In genomic region chr12:29428630-29429029, GRCh38 we compare ENCODE assay signal across 9 cellular contexts. TPM values are rescaled to one million over a fixed set of nuclear protein-coding genes. Genes with fewer than 3 reads are reported as not detected.
DNase-seq lines count a peak whose midpoint lies in the region; ATAC-seq and TF ChIP-seq lines count a peak whose summit lies in the region.
"Had no signal": no experiment of that assay in that cellular context is flagged by ENCODE, and none has a peak within 500 bp of the region (broad histone marks: within the 10 kb centered on the region; RNA-seq: fewer than 3 reads in every experiment).

No MANE protein-coding gene starts in this region.

- H3K23me2 ChIP-seq in H9 (ENCODE audit: insufficient read length, low read depth, low read length, poor library complexity, severe bottlenecking): no peaks in the 10 kb centered on the region

- H2BK5ac ChIP-seq in H9 (ENCODE audit: insufficient read length, low read length): no peak overlapping the region

- H3K27me3 ChIP-seq in breast epithelium: no peaks in the 10 kb centered on the region
- no peaks in the 10 kb centered on the region for H3K27me3 ChIP-seq in upper lobe of right lung
- H3K27me3 ChIP-seq in H9 (ENCODE audit: insufficient read depth, low read length): no peaks in the 10 kb centered on the region
- H3K27me3 ChIP-seq in thyroid gland: no peaks in the 10 kb centered on the region

- H3K9me3 ChIP-seq in breast epithelium (no peaks in the 10 kb centered on the region), upper lobe of right lung (no peaks in the 10 kb centered on the region), H9 (ENCODE audit: control insufficient read depth, low read depth, low read length) (no peaks in the 10 kb centered on the region), thyroid gland (no peaks in the 10 kb centered on the region)

- no peak overlapping the region for H3K4ac ChIP-seq in H9 (ENCODE audit: low read depth, low read length)

- H4K91ac ChIP-seq in H9 (ENCODE audit: insufficient read length, low read depth, low read length): no peak overlapping the region

- no peak overlapping the region for H4K8ac ChIP-seq in H9 (replicated peaks; ENCODE audit: insufficient read length, low read depth, low read length)

- no peaks in the 10 kb centered on the region for H4K20me1 ChIP-seq in H9 (ENCODE audit: control insufficient read depth, insufficient read depth, insufficient read length)

- no peak overlapping the region for H2BK120ac ChIP-seq in H9 (ENCODE audit: low read depth, low read length, poor library complexity, severe bottlenecking)

- peak; percentile 61 for ATAC-seq in HG03565 (IDR thresholded peaks at IDR 0.05; ENCODE audit: unreplicated experiment)
- peak; percentile 83 for ATAC-seq in upper lobe of right lung

- peaks cover 61% of the 10 kb centered on the region for H3K4me1 Mint-ChIP-seq in MCF 10A (ENCODE audit: insufficient read depth, unreplicated experiment)
- H3K4me1 Mint-ChIP-seq in chondrocyte (ENCODE audit: low read depth): peaks cover 30% of the 10 kb centered on the region
- H3K4me1 Mint-ChIP-seq in H9: peaks cover 10 to 11% of the 10 kb centered on the region in 2 experiments

- H2BK12ac ChIP-seq in H9 (ENCODE audit: insufficient read length, low read depth, low read length): no peak overlapping the region

- TF ChIP-seq CTCF in MCF 10A (IDR thresholded peaks at IDR 0.05; ENCODE audit: unreplicated experiment) (no peak), breast epithelium (IDR thresholded peaks at IDR 0.05) (no peak), chondrocyte (IDR thresholded peaks at IDR 0.05) (no peak), upper lobe of right lung (IDR thresholded peaks at IDR 0.05) (no peak), H9 (conservative IDR thresholded peaks at IDR 0.05) (no peak), thyroid gland (IDR thresholded peaks at IDR 0.05) (no peak)

- no peak overlapping the region for H3K56ac ChIP-seq in H9 (ENCODE audit: insufficient read length, low read depth, low read length)

- no peaks in the 10 kb centered on the region for H3K79me2 ChIP-seq in H9 (ENCODE audit: insufficient read depth, low read length)

- DNase-seq in MCF 10A (ENCODE audit: unreplicated experiment): peak; percentile 97
- no peak for DNase-seq in breast epithelium (ENCODE audit: low spot score in 2 of 2)
- DNase-seq in chondrocyte (ENCODE audit: low spot score): no peak
- no peak for DNase-seq in upper lobe of right lung
- no peak for DNase-seq in H9
- DNase-seq in DMS79 (lab: John Stamatoyannopoulos, UW): no peak
- DNase-seq in thyroid gland: no peak
- DNase-seq: stimulated activated naive CD4-positive, alpha-beta T cell treated with Interleukin-2 at 50 U/mL for 16 hours had no signal

- intact Hi-C loops in MCF 10A (cut with micrococcal nuclease): loop anchor here (2.0 kb wide), 1 partner anchor 48 kb away; the partner anchor contains the start of gene ERGIC2
- intact Hi-C loops in breast epithelium (cut with DNase I; ENCODE audit: low total_unique reads): no loop called here
- intact Hi-C loops in upper lobe of right lung (cut with DNase I): no loop called here
- intact Hi-C loops in thyroid gland (cut with DNase I): no loop called here

- H3K27me3 Mint-ChIP-seq in MCF 10A (ENCODE audit: insufficient read depth, unreplicated experiment): no peaks in the 10 kb centered on the region
- peaks cover 4% of the 10 kb centered on the region for H3K27me3 Mint-ChIP-seq in chondrocyte (ENCODE audit: low read depth)
- no peaks in the 10 kb centered on the region for H3K27me3 Mint-ChIP-seq in H9 (ENCODE audit: low read depth)

- no peak overlapping the region for H3K14ac ChIP-seq in H9 (ENCODE audit: insufficient read depth, low read length)

- no peak overlapping the region for H3K23ac ChIP-seq in H9 (ENCODE audit: insufficient read length, low read depth, low read length)

- no peak overlapping the region for H3T11ph ChIP-seq in H9 (ENCODE audit: low read length)

- CTCF ChIA-PET in MCF 10A (lab: Yijun Ruan, JAX): interaction anchor here (1.3 kb wide), 1 partner anchor 17 kb away, joined by 5 read pairs; no protein-coding TSS in a partner anchor

- no peak overlapping the region for H3K18ac ChIP-seq in H9 (ENCODE audit: insufficient read length, low read depth, low read length)

- no peak overlapping the region for H2BK15ac ChIP-seq in H9 (ENCODE audit: low read depth, low read length)

- TF ChIP-seq POLR2A in breast epithelium (IDR thresholded peaks at IDR 0.05) (no peak), thyroid gland (IDR thresholded peaks at IDR 0.05) (no peak)

- H3K4me2 ChIP-seq in H9 (ENCODE audit: insufficient read depth, insufficient read length, low read length): no peak overlapping the region

- no peak overlapping the region for H4K5ac ChIP-seq in H9 (ENCODE audit: insufficient read length, low read depth, low read length)

- H2AFZ ChIP-seq in H9 (ENCODE audit: low read length): no peak overlapping the region

- no peak overlapping the region for H3K4me3 Mint-ChIP-seq in MCF 10A (ENCODE audit: unreplicated experiment)
- H3K4me3 Mint-ChIP-seq in chondrocyte (ENCODE audit: unreplicated experiment): no peak overlapping the region
- H3K4me3 Mint-ChIP-seq in H9: no peak overlapping the region

- H3K27ac ChIP-seq in breast epithelium: no peak overlapping the region
- H3K27ac ChIP-seq in upper lobe of right lung: no peak overlapping the region
- no peak overlapping the region for H3K27ac ChIP-seq in H9 (ENCODE audit: insufficient read length, low read depth, low read length)
- no peak overlapping the region for H3K27ac ChIP-seq in thyroid gland

- no peak overlapping the region for H2BK20ac ChIP-seq in H9 (ENCODE audit: low read depth, low read length, poor library complexity, severe bottlenecking)

- H3K4me3 ChIP-seq in breast epithelium (no peak overlapping the region), upper lobe of right lung (no peak overlapping the region), thyroid gland (replicated peaks in 1 of 3) (no peak overlapping the region)

- H3K36me3 ChIP-seq in breast epithelium (no peaks in the 10 kb centered on the region), upper lobe of right lung (no peaks in the 10 kb centered on the region), thyroid gland (no peaks in the 10 kb centered on the region)

- H3K27ac Mint-ChIP-seq in MCF 10A (ENCODE audit: low read depth, unreplicated experiment) (peak overlapping the region; percentile 75), chondrocyte (ENCODE audit: unreplicated experiment) (peak overlapping the region; percentile 76), H9 (no peak overlapping the region)

- POLR2A ChIA-PET in MCF 10A (lab: Yijun Ruan, JAX): interaction anchor here (0.6 to 3.0 kb wide), 2 partner anchors 48 to 798 kb away, joined by 3 to 14 read pairs; partner anchors contain the start of gene ERGIC2

- H3K79me1 ChIP-seq in H9 (ENCODE audit: insufficient read depth, low read depth, low read length, poor library complexity, severe bottlenecking): no peaks in the 10 kb centered on the region

- no peaks in the 10 kb centered on the region for H3K4me1 ChIP-seq in breast epithelium
- H3K4me1 ChIP-seq in upper lobe of right lung: no peaks in the 10 kb centered on the region
- no peaks in the 10 kb centered on the region for H3K4me1 ChIP-seq in H9 (ENCODE audit: insufficient read depth, low read length)
- H3K4me1 ChIP-seq in thyroid gland: no peaks in the 10 kb centered on the region

- no peak overlapping the region for H2AK5ac ChIP-seq in H9 (ENCODE audit: insufficient read length, low read length)

- no peak overlapping the region for H3K9ac ChIP-seq in H9 (ENCODE audit: extremely low read depth, insufficient read length, low read length)

- peaks cover 19% of the 10 kb centered on the region for H3K9me3 Mint-ChIP-seq in MCF 10A (ENCODE audit: unreplicated experiment)
- H3K9me3 Mint-ChIP-seq in chondrocyte (ENCODE audit: low read depth): peaks cover 9% of the 10 kb centered on the region
- peaks cover 7 to 8% of the 10 kb centered on the region in 2 experiments for H3K9me3 Mint-ChIP-seq in H9

- peaks cover 43% of the 10 kb centered on the region for H3K36me3 Mint-ChIP-seq in MCF 10A (ENCODE audit: insufficient read depth, unreplicated experiment)
- peaks cover 9% of the 10 kb centered on the region for H3K36me3 Mint-ChIP-seq in chondrocyte (ENCODE audit: low read depth)
- H3K36me3 Mint-ChIP-seq in H9 (ENCODE audit: insufficient read depth in 1 of 3, low read depth in 3 of 3): peaks cover 0 to 8% (median 3%) of the 10 kb centered on the region in 3 experiments; a peak in 4 of 7 replicates

- no TSS peak for BruUV-seq in MCF 10A (replicated peaks; lab: Mats Ljungman, UMichigan)

RNA-seq across cellular contexts. Expression of gene ERGIC2, which starts 47.7 kb away (rescaled TPM):
- 63.6 and 74.6 TPM in 2 replicates for total RNA-seq in MCF 10A (2022)
- total RNA-seq in breast epithelium: 10 to 100 TPM; 23.9 to 80.2 (median 46.1) TPM
- 73.4 to 106 TPM (median 74.4 TPM) in 3 replicates for total RNA-seq in chondrocyte
- total RNA-seq in upper lobe of right lung: 64.0 TPM
- 64.8 and 69.8 TPM in 2 replicates for total RNA-seq in H9 (2021)
- 10 to 100 TPM; 37.1 to 82.1 (median 62.4) TPM for total RNA-seq in thyroid gland

Comparison
In these comparisons a context has a peak if more than half of its experiments do, and no peak if none do; other contexts are left out.
1. H3K27ac Mint-ChIP-seq: peak in MCF 10A (single experiment) and chondrocyte (single experiment); none in H9 (0 of 3).